Comparison of ENCODE assay signal across 17 cellular contexts in genomic region chrX:106608016-106608415, GRCh38. TPM values are rescaled to one million over a fixed set of nuclear protein-coding genes. Genes with fewer than 3 reads are reported as not detected.
DNase-seq lines count a peak whose midpoint lies in the region; ATAC-seq, FAIRE-seq and TF ChIP-seq lines count a peak whose summit lies in the region.
"Had no signal": no experiment of that assay in that cellular context is flagged by ENCODE, and none has a peak within 500 bp of the region (broad histone marks: within the 10 kb centered on the region; RNA-seq: fewer than 3 reads in every experiment).

No MANE protein-coding gene starts in this region.

- TF ChIP-seq CTCF in GM23338 (conservative IDR thresholded peaks at IDR 0.05; ENCODE audit: low read depth in 2 of 2) (no peak), WERI-Rb-1 (IDR thresholded peaks at IDR 0.05; ENCODE audit: low read depth, low read length) (no peak)

- no peaks in the 10 kb centered on the region for H3K9me3 Mint-ChIP-seq in GM23338
- H3K9me3 Mint-ChIP-seq: dendritic cell treated with granulocyte-macrophage colony-stimulating factor and Interleukin-4, amounts not matched to agents 40 ng/mL and 50 ng/mL, for 4 days had no signal

- H3K4me3 Mint-ChIP-seq in GM23338, result no peak overlapping the region
- H3K4me3 Mint-ChIP-seq: dendritic cell treated with granulocyte-macrophage colony-stimulating factor and Interleukin-4, amounts not matched to agents 40 ng/mL and 50 ng/mL, for 4 days had no signal

- no peak overlapping the region for H3K27ac Mint-ChIP-seq in GM23338
- H3K27ac Mint-ChIP-seq: dendritic cell treated with granulocyte-macrophage colony-stimulating factor and Interleukin-4, amounts not matched to agents 40 ng/mL and 50 ng/mL, for 4 days had no signal

- no peaks in the 10 kb centered on the region for H3K36me3 ChIP-seq in GM23338 (ENCODE audit: insufficient read depth)
- no peaks in the 10 kb centered on the region for H3K36me3 ChIP-seq in WERI-Rb-1

- H3K4me2 ChIP-seq in GM23338, result no peak overlapping the region

- no peak overlapping the region for H3K27ac ChIP-seq in GM23338 (ENCODE audit: low read depth)
- no peak overlapping the region for H3K27ac ChIP-seq in WERI-Rb-1
- H3K27ac ChIP-seq: 22Rv1, testis had no signal

- no peaks in the 10 kb centered on the region for H4K20me1 ChIP-seq in GM23338 (replicated peaks; ENCODE audit: insufficient read depth)

- no peak for ATAC-seq in GM23338
- no peak for ATAC-seq in HG03565 (IDR thresholded peaks at IDR 0.05; ENCODE audit: unreplicated experiment)

- H3K27me3 ChIP-seq in GM23338 (ENCODE audit: insufficient read depth) (peaks cover 8% of the 10 kb centered on the region), WERI-Rb-1 (ENCODE audit: insufficient read depth, low read depth, severe bottlenecking) (peaks cover 58% of the 10 kb centered on the region)
- H3K27me3 ChIP-seq: testis had no signal

- H3K9me2 ChIP-seq in GM23338 (ENCODE audit: insufficient read depth), result no peaks in the 10 kb centered on the region

- no peaks in the 10 kb centered on the region for H3K9me3 ChIP-seq in WERI-Rb-1 (ENCODE audit: severe bottlenecking)
- H3K9me3 ChIP-seq: testis had no signal

- H3K4me1 ChIP-seq in GM23338 (ENCODE audit: insufficient read depth), result no peaks in the 10 kb centered on the region
- H3K4me1 ChIP-seq: testis had no signal

- TF ChIP-seq POLR2A in GM12892 (IDR thresholded peaks at IDR 0.05; ENCODE audit: low read depth, low read length), result no peak

- peaks cover 6% of the 10 kb centered on the region; the same call in 2 of the 3 replicates for H3K4me1 Mint-ChIP-seq in GM23338

- no peaks in the 10 kb centered on the region for H3K79me2 ChIP-seq in GM23338 (replicated peaks; ENCODE audit: insufficient read depth)

- H3K27me3 Mint-ChIP-seq in GM23338 (ENCODE audit: insufficient read depth, low read depth, poor library complexity), result peaks cover 5% of the 10 kb centered on the region

- H3F3A ChIP-seq in GM23338 (replicated peaks; ENCODE audit: low read depth), result no peaks in the 10 kb centered on the region

- DNase-seq in DMS 273 (lab: John Stamatoyannopoulos, UW; ENCODE audit: unreplicated experiment), result peak; percentile 10
- DNase-seq in DMS 273 treated with DMSO at 0.1 percent for 48 hours (lab: John Stamatoyannopoulos, UW), result no peak
- peak; percentile 64 for DNase-seq in GM23338 (ENCODE audit: low spot score)
- peak; percentile 49 for DNase-seq in NCI-H774 (lab: John Stamatoyannopoulos, UW)
- DNase-seq in iPS-NIHi7 (ENCODE audit: extremely low spot score), result peak; percentile 12
- no peak for DNase-seq in GM12892 (ENCODE audit: insufficient read length)
- no peak for DNase-seq in WERI-Rb-1
- DNase-seq: COR-L47, Kasumi-1, NCI-H2171 treated with DMSO at 0.1 percent for 48 hours, small intestine, T1000, testis had no signal

- no peaks in the 10 kb centered on the region for H3K36me3 Mint-ChIP-seq in GM23338 (ENCODE audit: low read depth)

- H3K4me3 ChIP-seq in GM23338, result no peak overlapping the region
- no peak overlapping the region for H3K4me3 ChIP-seq in WERI-Rb-1 (ENCODE audit: low read depth, low read length)
- H3K4me3 ChIP-seq: testis had no signal

- no peak for FAIRE-seq in GM12892 (lab: Jason Lieb, UNC)
- FAIRE-seq: RCC 7860, small intestine had no signal

- no peak overlapping the region for H2AFZ ChIP-seq in GM23338

TF ChIP-seq in GM23338, 12 proteins besides CTCF, POLR2A, EP300 and RAD21:
- no peak for TF ChIP-seq EZH2 (IDR thresholded peaks at IDR 0.05; ENCODE audit: low read depth, unreplicated experiment)
- TF ChIP-seq POLR2AphosphoS5 (IDR thresholded peaks at IDR 0.05; ENCODE audit: low read depth), result no peak
- TF ChIP-seq STAT1 (IDR thresholded peaks at IDR 0.05; ENCODE audit: unreplicated experiment), result no peak
- no peak for TF ChIP-seq ETS1 (IDR thresholded peaks at IDR 0.05)
- TF ChIP-seq ZNF114 (CRISPR knock-in tag; IDR thresholded peaks at IDR 0.05), result no peak
- TF ChIP-seq, protein P1, sequence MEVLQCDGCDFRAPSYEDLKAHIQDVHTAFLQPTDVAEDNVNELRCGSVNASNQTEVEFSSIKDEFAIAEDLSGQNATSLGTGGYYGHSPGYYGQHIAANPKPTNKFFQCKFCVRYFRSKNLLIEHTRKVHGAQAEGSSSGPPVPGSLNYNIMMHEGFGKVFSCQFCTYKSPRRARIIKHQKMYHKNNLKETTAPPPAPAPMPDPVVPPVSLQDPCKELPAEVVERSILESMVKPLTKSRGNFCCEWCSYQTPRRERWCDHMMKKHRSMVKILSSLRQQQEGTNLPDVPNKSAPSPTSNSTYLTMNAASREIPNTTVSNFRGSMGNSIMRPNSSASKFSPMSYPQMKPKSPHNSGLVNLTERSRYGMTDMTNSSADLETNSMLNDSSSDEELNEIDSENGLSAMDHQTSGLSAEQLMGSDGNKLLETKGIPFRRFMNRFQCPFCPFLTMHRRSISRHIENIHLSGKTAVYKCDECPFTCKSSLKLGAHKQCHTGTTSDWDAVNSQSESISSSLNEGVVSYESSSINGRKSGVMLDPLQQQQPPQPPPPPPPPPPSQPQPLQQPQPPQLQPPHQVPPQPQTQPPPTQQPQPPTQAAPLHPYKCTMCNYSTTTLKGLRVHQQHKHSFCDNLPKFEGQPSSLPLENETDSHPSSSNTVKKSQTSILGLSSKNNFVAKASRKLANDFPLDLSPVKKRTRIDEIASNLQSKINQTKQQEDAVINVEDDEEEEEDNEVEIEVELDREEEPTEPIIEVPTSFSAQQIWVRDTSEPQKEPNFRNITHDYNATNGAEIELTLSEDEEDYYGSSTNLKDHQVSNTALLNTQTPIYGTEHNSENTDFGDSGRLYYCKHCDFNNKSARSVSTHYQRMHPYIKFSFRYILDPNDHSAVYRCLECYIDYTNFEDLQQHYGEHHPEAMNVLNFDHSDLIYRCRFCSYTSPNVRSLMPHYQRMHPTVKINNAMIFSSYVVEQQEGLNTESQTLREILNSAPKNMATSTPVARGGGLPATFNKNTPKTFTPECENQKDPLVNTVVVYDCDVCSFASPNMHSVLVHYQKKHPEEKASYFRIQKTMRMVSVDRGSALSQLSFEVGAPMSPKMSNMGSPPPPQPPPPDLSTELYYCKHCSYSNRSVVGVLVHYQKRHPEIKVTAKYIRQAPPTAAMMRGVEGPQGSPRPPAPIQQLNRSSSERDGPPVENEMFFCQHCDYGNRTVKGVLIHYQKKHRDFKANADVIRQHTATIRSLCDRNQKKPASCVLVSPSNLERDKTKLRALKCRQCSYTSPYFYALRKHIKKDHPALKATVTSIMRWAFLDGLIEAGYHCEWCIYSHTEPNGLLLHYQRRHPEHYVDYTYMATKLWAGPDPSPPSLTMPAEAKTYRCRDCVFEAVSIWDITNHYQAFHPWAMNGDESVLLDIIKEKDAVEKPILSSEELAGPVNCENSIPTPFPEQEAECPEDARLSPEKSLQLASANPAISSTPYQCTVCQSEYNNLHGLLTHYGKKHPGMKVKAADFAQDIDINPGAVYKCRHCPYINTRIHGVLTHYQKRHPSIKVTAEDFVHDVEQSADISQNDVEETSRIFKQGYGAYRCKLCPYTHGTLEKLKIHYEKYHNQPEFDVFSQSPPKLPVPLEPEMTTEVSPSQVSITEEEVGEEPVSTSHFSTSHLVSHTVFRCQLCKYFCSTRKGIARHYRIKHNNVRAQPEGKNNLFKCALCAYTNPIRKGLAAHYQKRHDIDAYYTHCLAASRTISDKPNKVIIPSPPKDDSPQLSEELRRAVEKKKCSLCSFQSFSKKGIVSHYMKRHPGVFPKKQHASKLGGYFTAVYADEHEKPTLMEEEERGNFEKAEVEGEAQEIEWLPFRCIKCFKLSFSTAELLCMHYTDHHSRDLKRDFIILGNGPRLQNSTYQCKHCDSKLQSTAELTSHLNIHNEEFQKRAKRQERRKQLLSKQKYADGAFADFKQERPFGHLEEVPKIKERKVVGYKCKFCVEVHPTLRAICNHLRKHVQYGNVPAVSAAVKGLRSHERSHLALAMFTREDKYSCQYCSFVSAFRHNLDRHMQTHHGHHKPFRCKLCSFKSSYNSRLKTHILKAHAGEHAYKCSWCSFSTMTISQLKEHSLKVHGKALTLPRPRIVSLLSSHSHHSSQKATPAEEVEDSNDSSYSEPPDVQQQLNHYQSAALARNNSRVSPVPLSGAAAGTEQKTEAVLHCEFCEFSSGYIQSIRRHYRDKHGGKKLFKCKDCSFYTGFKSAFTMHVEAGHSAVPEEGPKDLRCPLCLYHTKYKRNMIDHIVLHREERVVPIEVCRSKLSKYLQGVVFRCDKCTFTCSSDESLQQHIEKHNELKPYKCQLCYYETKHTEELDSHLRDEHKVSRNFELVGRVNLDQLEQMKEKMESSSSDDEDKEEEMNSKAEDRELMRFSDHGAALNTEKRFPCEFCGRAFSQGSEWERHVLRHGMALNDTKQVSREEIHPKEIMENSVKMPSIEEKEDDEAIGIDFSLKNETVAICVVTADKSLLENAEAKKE (CRISPR knock-in tag; IDR thresholded peaks at IDR 0.05), result no peak
- no peak for TF ChIP-seq NANOG (IDR thresholded peaks at IDR 0.05; ENCODE audit: borderline replicate concordance)
- no peak for TF ChIP-seq CREB1 (CRISPR knock-in tag; IDR thresholded peaks at IDR 0.05; ENCODE audit: low read depth)
- no peak for TF ChIP-seq EZH2phosphoT487 (IDR thresholded peaks at IDR 0.05; ENCODE audit: unreplicated experiment)
- no peak for TF ChIP-seq JUNB (IDR thresholded peaks at IDR 0.05; ENCODE audit: unreplicated experiment)
- no peak for TF ChIP-seq ZNF331 (CRISPR knock-in tag; IDR thresholded peaks at IDR 0.05; ENCODE audit: low read depth)
TF ChIP-seq in GM23338: peak in this region for 0.

RNA-seq across cellular contexts. Expression of gene RADX, which starts 3.8 kb away (rescaled TPM):
- 2.8 and 6.7 TPM in 2 replicates for total RNA-seq in GM23338 (2014; rRNA removed; shearing (Covaris generic))
- polyA plus RNA-seq in GM23338 (2016; fragmentation: Nextera tagmentation; extraction: Ambion mirVana), result 1.7 and 1.9 TPM in 2 replicates
- polyA plus RNA-seq in GM12892 (2012; ENCODE audit: missing spikeins), result 13.2 TPM

Comparison
In these comparisons a context has a peak if more than half of its experiments do, and no peak if none do; other contexts are left out.
1. DNase-seq: peak in DMS 273 (single experiment), GM23338 (single experiment), NCI-H774 (single experiment) and iPS-NIHi7 (single experiment); none in DMS 273 treated with DMSO at 0.1 percent for 48 hours (single experiment), GM12892 (single experiment) and WERI-Rb-1 (single experiment).